Comparison of ENCODE assay signal across 10 cellular contexts in the genomic region with DNA sequence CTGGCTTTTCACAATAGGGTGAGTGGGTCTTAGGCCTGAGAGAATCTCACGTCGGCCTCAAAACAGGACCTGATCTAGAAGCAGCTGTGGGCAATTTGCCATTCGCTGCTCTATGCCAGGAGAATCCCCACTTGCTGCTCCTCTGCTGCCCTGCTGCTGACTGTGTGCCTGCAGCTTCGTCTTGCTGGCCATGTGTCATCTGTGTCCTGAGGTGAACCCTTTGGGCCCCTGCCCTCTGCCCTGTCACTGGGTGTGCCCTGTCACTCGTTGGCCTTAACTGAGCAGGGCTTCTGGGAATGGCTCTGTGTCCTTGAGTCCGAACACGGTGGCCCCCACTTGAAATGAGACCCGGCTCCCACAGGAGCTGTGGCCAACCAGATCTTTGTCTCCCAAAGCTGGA. TPM values are rescaled to one million over a fixed set of nuclear protein-coding genes. Genes with fewer than 3 reads are reported as not detected.
A peak's percentile ranks its signal among the peaks of the same experiment; 100 is the strongest.
DNase-seq lines count a peak whose midpoint lies in the region; ATAC-seq and TF ChIP-seq lines count a peak whose summit lies in the region.
"Had no signal": no experiment of that assay in that cellular context is flagged by ENCODE, and none has a peak within 500 bp of the region (broad histone marks: within the 10 kb centered on the region; RNA-seq: fewer than 3 reads in every experiment).

No MANE protein-coding gene starts in this region.

- no peaks in the 10 kb centered on the region for H3K27me3 Mint-ChIP-seq in nephron (ENCODE audit: low read depth)
- H3K27me3 Mint-ChIP-seq: stimulated activated naive B cell treated with anti-CD40 and anti-IgM and Interleukin-4, amounts not matched to agents 10 μg/mL and 1 μg/mL and 100 μg/mL, for 72 hours had no signal

- H3K36me3 Mint-ChIP-seq in nephron (ENCODE audit: low read depth): peaks cover 12% of the 10 kb centered on the region

- no peaks in the 10 kb centered on the region for H3K9me3 Mint-ChIP-seq in nephron
- H3K9me3 Mint-ChIP-seq: activated T-helper 1 cell treated with anti-CD3 and anti-CD28 coated beads, Interleukin-12 subunit alpha, Interleukin-12 subunit beta, Interleukin-2, Interleukin-4 antibody, amounts not matched to agents 30 ng/mL and 10 ng/mL and 1 ng/mL, durations not matched to agents 14 hours and 24 hours and 36 hours; stimulated activated naive B cell treated with anti-CD40 and anti-IgM and Interleukin-4, amounts not matched to agents 10 μg/mL and 1 μg/mL and 100 μg/mL, for 72 hours had no signal

- H3K4me3 ChIP-seq in fibroblast of lung (replicated peaks in 1 of 4; ENCODE audit: control extremely low read depth in 1 of 4, insufficient read depth in 1 of 4, low read depth in 3 of 4, low read length in 4 of 4) (no peak overlapping the region), upper lobe of right lung (no peak overlapping the region)
- H3K4me3 ChIP-seq: smooth muscle cell had no signal

- H3K27ac ChIP-seq in RWPE1 (peak overlapping the region; percentile 64), fibroblast of lung (ENCODE audit: insufficient read depth, low read length) (no peak overlapping the region), upper lobe of right lung (peak overlapping the region; percentile 11)

- no peak for ATAC-seq in upper lobe of right lung

- no peaks in the 10 kb centered on the region for H3K36me3 ChIP-seq in fibroblast of lung (ENCODE audit: control insufficient read depth, insufficient read depth, low read length)
- H3K36me3 ChIP-seq in upper lobe of right lung: peaks cover 14% of the 10 kb centered on the region

- H3K4me2 ChIP-seq in fibroblast of lung (ENCODE audit: extremely low read depth, insufficient read depth, low read length): peak overlapping the region; percentile 11
- H3K4me2 ChIP-seq: smooth muscle cell had no signal

- peak overlapping the region in 2 of 3 experiments; percentile 39 to 62 for H3K27ac Mint-ChIP-seq in nephron
- H3K27ac Mint-ChIP-seq: activated T-helper 1 cell treated with anti-CD3 and anti-CD28 coated beads, Interleukin-12 subunit alpha, Interleukin-12 subunit beta, Interleukin-2, Interleukin-4 antibody, amounts not matched to agents 30 ng/mL and 10 ng/mL and 1 ng/mL, durations not matched to agents 14 hours and 24 hours and 36 hours had no signal

- H3K79me2 ChIP-seq in fibroblast of lung (ENCODE audit: control insufficient read depth, insufficient read depth, low read length): peaks cover 9% of the 10 kb centered on the region

- no peak for TF ChIP-seq CTCF in RWPE1 (conservative IDR thresholded peaks at IDR 0.05; ENCODE audit: low read depth)
- TF ChIP-seq CTCF in fibroblast of lung (conservative IDR thresholded peaks at IDR 0.05 in 1 of 2, IDR thresholded peaks at IDR 0.05 in 1 of 2; ENCODE audit: low read depth in 1 of 2, low read length in 2 of 2): no peak
- TF ChIP-seq CTCF in nephron (IDR thresholded peaks at IDR 0.05; ENCODE audit: unreplicated experiment in 3 of 3): no peak
- TF ChIP-seq CTCF in upper lobe of right lung (IDR thresholded peaks at IDR 0.05): no peak

- H3K4me1 Mint-ChIP-seq in nephron: peaks cover 41% of the 10 kb centered on the region

- CTCF ChIA-PET in RWPE1 (lab: Yijun Ruan, JAX): interaction anchor here (0.6 to 2.0 kb wide), 11 partner anchors 10 to 1035 kb away, joined by 3 to 48 read pairs (median 6); a partner anchor contains a TSS

- H3K27me3 ChIP-seq in fibroblast of lung (ENCODE audit: control insufficient read depth, insufficient read depth, low read length) (no peaks in the 10 kb centered on the region), upper lobe of right lung (no peaks in the 10 kb centered on the region)

- POLR2A ChIA-PET in RWPE1 (lab: Yijun Ruan, JAX; ENCODE audit: low non-redundant PET): interaction anchor here (0.7 kb wide), 1 partner anchor 203 kb away, joined by 5 read pairs; no protein-coding TSS in a partner anchor

- H2AFZ ChIP-seq in fibroblast of lung (ENCODE audit: low read length): no peak overlapping the region

- no peak overlapping the region for H3K4me3 Mint-ChIP-seq in nephron
- H3K4me3 Mint-ChIP-seq: activated T-helper 1 cell treated with anti-CD3 and anti-CD28 coated beads, Interleukin-12 subunit alpha, Interleukin-12 subunit beta, Interleukin-2, Interleukin-4 antibody, amounts not matched to agents 30 ng/mL and 10 ng/mL and 1 ng/mL, durations not matched to agents 14 hours and 24 hours and 36 hours; stimulated activated naive B cell treated with anti-CD40 and anti-IgM and Interleukin-4, amounts not matched to agents 10 μg/mL and 1 μg/mL and 100 μg/mL, for 72 hours had no signal

- H3K9me3 ChIP-seq in fibroblast of lung (ENCODE audit: control insufficient read depth, insufficient read depth, low read depth, low read length) (no peaks in the 10 kb centered on the region), upper lobe of right lung (no peaks in the 10 kb centered on the region)

- no peaks in the 10 kb centered on the region for H4K20me1 ChIP-seq in fibroblast of lung (ENCODE audit: control insufficient read depth, extremely low read depth, insufficient read depth, low read length)

- intact Hi-C loops in upper lobe of right lung (cut with DNase I): loop anchor here (5.0 kb wide), 1 partner anchor 108 kb away; a partner anchor contains a TSS

- no peak for DNase-seq in RWPE1 (ENCODE audit: low spot score)
- no peak for DNase-seq in fibroblast of lung (ENCODE audit: low read depth in 2 of 2)
- DNase-seq in upper lobe of right lung: no peak
- DNase-seq in NCI-H1417 treated with DMSO at 0.1 percent for 48 hours (lab: John Stamatoyannopoulos, UW): no peak
- no peak for DNase-seq in effector CD8-positive, alpha-beta T cell (lab: John Stamatoyannopoulos, UW)
- DNase-seq in NOMO-1 treated with DMSO at 0.1 percent for 48 hours (lab: John Stamatoyannopoulos, UW; ENCODE audit: unreplicated experiment): no peak
- DNase-seq: stimulated activated naive B cell treated with anti-CD40 and anti-IgM and Interleukin-4, amounts not matched to agents 10 μg/mL and 1 μg/mL and 100 μg/mL, for 72 hours had no signal

- H3K4me1 ChIP-seq in fibroblast of lung (ENCODE audit: control insufficient read depth, extremely low read depth, insufficient read depth, low read length): peaks cover 12% of the 10 kb centered on the region
- no peaks in the 10 kb centered on the region for H3K4me1 ChIP-seq in upper lobe of right lung

- no peak overlapping the region for H3K9ac ChIP-seq in fibroblast of lung (ENCODE audit: insufficient read depth, low read length)

RNA-seq across cellular contexts. Expression of a gene that starts 6.2 kb away (rescaled TPM):
- 7.2 and 9.2 TPM in 2 replicates for total RNA-seq in fibroblast of lung
- 19.1 and 19.7 TPM in 2 replicates for polyA plus RNA-seq in fibroblast of lung
- polyA plus RNA-seq in fibroblast of lung (2012): 9.7 and 12.2 TPM in 2 replicates
- 14.0 and 16.3 TPM in 2 replicates for polyA minus RNA-seq in fibroblast of lung (ENCODE audit: low replicate concordance)
- 15.7 TPM for total RNA-seq in upper lobe of right lung

RNA-seq across cellular contexts. Expression of a gene that starts 28.0 kb away (rescaled TPM):
- total RNA-seq in fibroblast of lung (4.1 and 5.6 TPM in 2 replicates), upper lobe of right lung (0.69 TPM)
- 1.8 and 3.9 TPM in 2 replicates for polyA plus RNA-seq in fibroblast of lung
- polyA plus RNA-seq in fibroblast of lung (2012): 2.1 and 4.9 TPM in 2 replicates
- polyA minus RNA-seq in fibroblast of lung (ENCODE audit: low replicate concordance): 2.2 and 10.4 TPM in 2 replicates

RNA-seq across cellular contexts. Expression of a gene that starts 29.4 kb away (rescaled TPM):
- 255 and 409 TPM in 2 replicates for total RNA-seq in fibroblast of lung
- polyA plus RNA-seq in fibroblast of lung: 200 and 330 TPM in 2 replicates
- 442 and 742 TPM in 2 replicates for polyA plus RNA-seq in fibroblast of lung (2012)
- 456 and 866 TPM in 2 replicates for polyA minus RNA-seq in fibroblast of lung (ENCODE audit: low replicate concordance)
- 199 TPM for total RNA-seq in upper lobe of right lung

RNA-seq across cellular contexts. Expression of a gene that starts 41.3 kb away (rescaled TPM):
- total RNA-seq in fibroblast of lung (36.5 and 37.8 TPM in 2 replicates), upper lobe of right lung (60.6 TPM)
- 113 and 154 TPM in 2 replicates for polyA plus RNA-seq in fibroblast of lung
- 75.7 and 116 TPM in 2 replicates for polyA plus RNA-seq in fibroblast of lung (2012)
- 133 and 137 TPM in 2 replicates for polyA minus RNA-seq in fibroblast of lung (ENCODE audit: low replicate concordance)
